ENCODE assay signal across 8 cellular contexts in the genomic region with DNA sequence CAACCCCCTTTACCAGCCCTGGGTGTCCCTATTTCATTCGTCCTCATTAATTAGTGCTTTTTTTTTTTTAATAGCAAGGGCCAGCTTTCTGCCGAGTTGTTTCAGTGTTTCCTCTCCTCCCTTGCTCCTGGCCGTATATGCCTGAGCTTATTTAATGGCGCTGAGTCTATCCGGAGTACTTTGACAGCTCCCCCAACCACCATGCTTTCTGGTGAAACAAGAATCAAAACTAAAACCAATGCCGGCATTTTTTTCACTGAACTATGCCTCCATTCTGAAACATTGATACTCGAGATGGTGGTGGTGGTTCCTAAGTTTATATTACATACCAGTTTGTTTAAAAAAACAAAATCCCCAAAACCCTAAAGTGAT. TPM values are rescaled to one million over a fixed set of nuclear protein-coding genes. Genes with fewer than 3 reads are reported as not detected.
DNase-seq lines count a peak whose midpoint lies in the region; ATAC-seq and TF ChIP-seq lines count a peak whose summit lies in the region.

No MANE protein-coding gene starts in this region.

- ATAC-seq in HG03159 (IDR thresholded peaks at IDR 0.05; ENCODE audit: unreplicated experiment): peak; percentile 12
- peak; percentile 10 to 30 for ATAC-seq in naive thymus-derived CD8-positive, alpha-beta T cell

- peak overlapping the region; percentile 92 for H3K4me3 ChIP-seq in endocrine pancreas (ENCODE audit: control insufficient read depth, insufficient read depth, low read length)

- H3K9me3 ChIP-seq in endocrine pancreas (ENCODE audit: control insufficient read depth, low read length): no peaks in the 10 kb centered on the region

- H3K9me3 Mint-ChIP-seq in naive thymus-derived CD8-positive, alpha-beta T cell: no peaks in the 10 kb centered on the region

- peaks cover 0 to 3% (median 0%) of the 10 kb centered on the region in 3 donors for H3K36me3 Mint-ChIP-seq in naive thymus-derived CD8-positive, alpha-beta T cell

- H3K4me1 Mint-ChIP-seq in naive thymus-derived CD8-positive, alpha-beta T cell: peaks cover 9 to 20% (median 17%) of the 10 kb centered on the region in 4 donors

- peak overlapping the region; percentile 91 for H3K27ac ChIP-seq in RWPE1

- H3K27me3 ChIP-seq in endocrine pancreas (ENCODE audit: control insufficient read depth, insufficient read depth, low read length): no peaks in the 10 kb centered on the region

- H3K27me3 Mint-ChIP-seq in naive thymus-derived CD8-positive, alpha-beta T cell: peaks cover 6 to 40% (median 25%) of the 10 kb centered on the region in 5 donors

- TF ChIP-seq CTCF in RWPE1 (conservative IDR thresholded peaks at IDR 0.05; ENCODE audit: low read depth): no peak

- CTCF ChIA-PET in RWPE1 (lab: Yijun Ruan, JAX): interaction anchor here (1.7 kb wide), 1 partner anchor 34 kb away, joined by 9 read pairs; no protein-coding TSS in a partner anchor

- POLR2A ChIA-PET in RWPE1 (lab: Yijun Ruan, JAX; ENCODE audit: low non-redundant PET): interaction anchor here (1.0 kb wide), 2 partner anchors 20 to 34 kb away, joined by 3 to 6 read pairs; no protein-coding TSS in a partner anchor
- POLR2A ChIA-PET in naive thymus-derived CD8-positive, alpha-beta T cell (lab: Charles Lee): interaction anchor here (1.2 to 5.7 kb wide), 2 partner anchors 66 to 1226 kb away, joined by 5 to 45 read pairs; no protein-coding TSS in a partner anchor

- H3K36me3 ChIP-seq in endocrine pancreas (ENCODE audit: control insufficient read depth, insufficient read depth, low read length): no peaks in the 10 kb centered on the region

- H3K4me1 ChIP-seq in endocrine pancreas (ENCODE audit: control insufficient read depth, insufficient read depth, low read length): peaks cover 7% of the 10 kb centered on the region

- peak overlapping the region; percentile 87 for H3K9ac ChIP-seq in endocrine pancreas (ENCODE audit: control insufficient read depth, insufficient read depth, low read length)

- H3K27ac Mint-ChIP-seq in naive thymus-derived CD8-positive, alpha-beta T cell: peak overlapping the region in 6 of 10 donors; percentile 9 to 84 (median 62)

- DNase-seq in NCI-H526 (lab: John Stamatoyannopoulos, UW) (peak; percentile 29 to 59), NCI-H526 treated with DMSO at 0.1 percent for 48 hours (lab: John Stamatoyannopoulos, UW) (no peak), RWPE1 (ENCODE audit: low spot score) (peak; percentile 34), DMS153 treated with DMSO at 0.1 percent for 48 hours (lab: John Stamatoyannopoulos, UW; ENCODE audit: unreplicated experiment) (no peak), activated gamma-delta T cell (lab: John Stamatoyannopoulos, UW) (no peak)
- DNase-seq in naive thymus-derived CD8-positive, alpha-beta T cell: peak in 3 of 10 donors; percentile 16 to 22 (median 17)

- peak overlapping the region; percentile 78 to 94 (median 90) for H3K4me3 Mint-ChIP-seq in naive thymus-derived CD8-positive, alpha-beta T cell

RNA-seq across cellular contexts. Expression of gene DCBLD1, which starts 1.2 kb away (rescaled TPM):
- 1 to 10 TPM; 8.0 to 8.3 TPM for total RNA-seq in naive thymus-derived CD8-positive, alpha-beta T cell
- 1 to 10 TPM; 2.9 to 3.6 (median 3.0) TPM for polyA plus RNA-seq in naive thymus-derived CD8-positive, alpha-beta T cell

RNA-seq across cellular contexts. Expression of gene ROS1, which starts 57.9 kb away (rescaled TPM):
- total RNA-seq in naive thymus-derived CD8-positive, alpha-beta T cell: not detected
- not detected for polyA plus RNA-seq in naive thymus-derived CD8-positive, alpha-beta T cell

Comparison
In these comparisons a context has a peak if more than half of its experiments do, and no peak if none do; other contexts are left out.
1. DNase-seq: peak in NCI-H526 (2 of 2) and RWPE1 (single experiment); none in NCI-H526 treated with DMSO at 0.1 percent for 48 hours (single experiment), DMS153 treated with DMSO at 0.1 percent for 48 hours (single experiment) and activated gamma-delta T cell (single experiment).